Comparison of ENCODE assay signal across 20 cellular contexts in genomic region chr3:102866845-102867244, GRCh38.
"Had no signal": no experiment of that assay in that cellular context is flagged by ENCODE, and none has a peak within 500 bp of the region (broad histone marks: within the 10 kb centered on the region; RNA-seq: fewer than 3 reads in every experiment).

No MANE protein-coding gene starts in this region.

- H3K4me1 ChIP-seq: foreskin keratinocyte, parathyroid adenoma, prostate gland, right lobe of liver, tibial artery, upper lobe of left lung, uterus had no signal

- ATAC-seq: foreskin keratinocyte; left lobe of liver; naive thymus-derived CD4-positive, alpha-beta T cell; right lobe of liver; stimulated activated effector memory CD8-positive, alpha-beta T cell treated with anti-CD3 and anti-CD28 coated beads, Interleukin-12 subunit alpha, Interleukin-12 subunit beta, amount 100 ng/mL, for 72 hours; stimulated activated naive CD8-positive, alpha-beta T cell treated with anti-CD3 and anti-CD28 coated beads, Interleukin-15, Interleukin-2, amounts not matched to agents 100 U/mL and 50 U/mL, for 24 hours had no signal

- H3K36me3 ChIP-seq: prostate gland, right lobe of liver, tibial artery, upper lobe of left lung, uterus had no signal

- H3K27me3 ChIP-seq: foreskin keratinocyte, hepatocyte, right lobe of liver, tibial artery, upper lobe of left lung, uterus had no signal

- H3K4me3 ChIP-seq: hepatocyte, prostate gland, right lobe of liver, tibial artery, upper lobe of left lung, uterus had no signal

- DNase-seq: endodermal cell; erythroblast; foreskin keratinocyte; head of caudate nucleus; mammary epithelial cell; naive thymus-derived CD4-positive, alpha-beta T cell; nephron progenitor cell; retina; right lobe of liver; stimulated activated CD4-positive, alpha-beta T cell treated with anti-CD3 and anti-CD28 coated beads, Interleukin-4, amount 100 ng/mL, for 1 hour; stimulated activated CD8-positive, alpha-beta memory T cell treated with anti-CD3 and anti-CD28 coated beads, Interleukin-4, amount 100 ng/mL, for 48 hours; stimulated activated naive CD8-positive, alpha-beta T cell treated with anti-CD3 and anti-CD28 coated beads, Interleukin-15, Interleukin-2, amounts not matched to agents 100 U/mL and 50 U/mL, for 24 hours; tibial artery; upper lobe of left lung; uterus had no signal

- H3K27ac ChIP-seq: foreskin keratinocyte, hepatocyte, parathyroid adenoma, prostate gland, right lobe of liver, tibial artery, upper lobe of left lung, uterus had no signal

- H3K9me3 ChIP-seq: prostate gland, right lobe of liver, tibial artery, upper lobe of left lung, uterus had no signal
